11 cellular contexts compared by ENCODE assay signal in genomic region chr17:78774456-78774855, GRCh38. TPM values are rescaled to one million over a fixed set of nuclear protein-coding genes. Genes with fewer than 3 reads are reported as not detected.
DNase-seq lines count a peak whose midpoint lies in the region; ATAC-seq and TF ChIP-seq lines count a peak whose summit lies in the region.
"Had no signal": no experiment of that assay in that cellular context is flagged by ENCODE, and none has a peak within 500 bp of the region (broad histone marks: within the 10 kb centered on the region; RNA-seq: fewer than 3 reads in every experiment).

No MANE protein-coding gene starts in this region.

- H3K4me1 ChIP-seq in heart right ventricle (peaks cover 4 to 91% (median 35%) of the 10 kb centered on the region in 9 donors), mucosa of rectum (ENCODE audit: control insufficient read depth in 2 of 2, insufficient read depth in 2 of 2, low read length in 2 of 2) (peaks cover under 1 to 1% of the 10 kb centered on the region in 2 donors), uterus (no peaks in the 10 kb centered on the region)

- H3K9me3 ChIP-seq in heart right ventricle (no peaks in the 10 kb centered on the region), mucosa of rectum (ENCODE audit: control insufficient read depth in 2 of 2, low read length in 2 of 2) (no peaks in the 10 kb centered on the region), uterus (no peaks in the 10 kb centered on the region)

- no peaks in the 10 kb centered on the region for H3K27me3 Mint-ChIP-seq in activated naive CD8-positive, alpha-beta T cell treated with anti-CD3 and anti-CD28 coated beads for 36 hours

- no peak for ATAC-seq in heart right ventricle
- no peak for ATAC-seq in left ventricle myocardium superior
- ATAC-seq in HG03139 (IDR thresholded peaks at IDR 0.05; ENCODE audit: unreplicated experiment) = no peak

- H3K9me3 Mint-ChIP-seq in activated naive CD8-positive, alpha-beta T cell treated with anti-CD3 and anti-CD28 coated beads for 36 hours = no peaks in the 10 kb centered on the region

- DNase-seq in heart right ventricle (no peak), left ventricle myocardium superior (no peak), uterus (no peak), mucosa of gallbladder (ENCODE audit: low spot score) (no peak), A172 (ENCODE audit: low spot score) (no peak)
- DNase-seq in activated naive CD8-positive, alpha-beta T cell treated with anti-CD3 and anti-CD28 coated beads for 36 hours = peak; percentile 38
- DNase-seq: dermis blood vessel endothelial cell, midbrain, NCI-H226 had no signal

- 36 to 56% methylated on average over 2 of the region's 2 CpGs for WGBS in heart right ventricle, 2 donors

- peaks cover 59% of the 10 kb centered on the region for H3K4me1 Mint-ChIP-seq in activated naive CD8-positive, alpha-beta T cell treated with anti-CD3 and anti-CD28 coated beads for 36 hours

- peak overlapping the region in 1 of 10 donors; percentile 31 for H3K4me3 ChIP-seq in heart right ventricle
- H3K4me3 ChIP-seq in mucosa of rectum (ENCODE audit: low read length in 2 of 2) = peak overlapping the region in 1 of 2 donors; percentile 51
- H3K4me3 ChIP-seq in uterus = no peak overlapping the region

- H3K4me3 Mint-ChIP-seq in activated naive CD8-positive, alpha-beta T cell treated with anti-CD3 and anti-CD28 coated beads for 36 hours = peak overlapping the region; percentile 87

- peaks cover 31% of the 10 kb centered on the region for H3K36me3 Mint-ChIP-seq in activated naive CD8-positive, alpha-beta T cell treated with anti-CD3 and anti-CD28 coated beads for 36 hours

- TF ChIP-seq POLR2A in uterus (IDR thresholded peaks at IDR 0.05) = no peak

- TF ChIP-seq CTCF in heart right ventricle (IDR thresholded peaks at IDR 0.05) (no peak), uterus (IDR thresholded peaks at IDR 0.05) (no peak)

- peak overlapping the region; percentile 97 for H3K27ac Mint-ChIP-seq in activated naive CD8-positive, alpha-beta T cell treated with anti-CD3 and anti-CD28 coated beads for 36 hours

- H3K36me3 ChIP-seq in heart right ventricle = peaks cover 0 to 5% (median 0%) of the 10 kb centered on the region in 9 donors
- no peaks in the 10 kb centered on the region for H3K36me3 ChIP-seq in mucosa of rectum (ENCODE audit: control insufficient read depth in 2 of 2, insufficient read depth in 2 of 2, low read length in 2 of 2)
- no peaks in the 10 kb centered on the region for H3K36me3 ChIP-seq in uterus

- H3K27ac ChIP-seq in heart right ventricle (peak overlapping the region in 8 of 10 donors; percentile 14 to 98 (median 37)), mucosa of rectum (ENCODE audit: low read depth in 2 of 2, low read length in 2 of 2) (peak overlapping the region; percentile 75 to 82), uterus (peak overlapping the region; percentile 10 to 35)

- H3K27me3 ChIP-seq in heart right ventricle (no peaks in the 10 kb centered on the region), mucosa of rectum (ENCODE audit: control insufficient read depth in 2 of 2, insufficient read depth in 2 of 2, low read length in 2 of 2) (no peaks in the 10 kb centered on the region), uterus (no peaks in the 10 kb centered on the region)

- peak overlapping the region; percentile 45 to 57 for H3K9ac ChIP-seq in mucosa of rectum (ENCODE audit: low read depth in 1 of 2, low read length in 2 of 2)

- intact Hi-C loops in heart right ventricle (cut with DNase I) = no loop called here
- intact Hi-C loops in left ventricle myocardium superior (cut with micrococcal nuclease) = no loop called here
- intact Hi-C loops in uterus (cut with DNase I; ENCODE audit: low total_unique reads) = no loop called here

RNA-seq across cellular contexts. Expression of gene CYTH1, which starts 7.6 kb away (rescaled TPM):
- total RNA-seq in heart right ventricle (10 to 100 TPM; 23.5 to 46.9 (median 34.8) TPM), left ventricle myocardium superior (38.0 TPM), uterus (10 to 100 TPM in 3 of 4 donors, 1 to 10 TPM in 1; 6.2 to 56.1 (median 44.3) TPM), mucosa of gallbladder (51.1 TPM)
- 10 to 100 TPM; 22.3 to 31.5 TPM for polyA plus RNA-seq in heart right ventricle
- 10 to 100 TPM; 88.9 to 89.6 TPM for total RNA-seq in activated naive CD8-positive, alpha-beta T cell treated with anti-CD3 and anti-CD28 coated beads for 36 hours
- 25.5 and 43.3 TPM in 2 replicates for total RNA-seq in A172 (2014; rRNA removed; shearing (Covaris generic))

Comparison
In these comparisons a context has a peak if more than half of its experiments do, and no peak if none do; other contexts are left out.
1. H3K27ac ChIP-seq: peak in every context shown above with its lines; median percentile 78 in mucosa of rectum; 37 in heart right ventricle; 22 in uterus.